8 cellular contexts compared by ENCODE assay signal in genomic region chr20:63497946-63498935, GRCh38. TPM values are rescaled to one million over a fixed set of nuclear protein-coding genes. Genes with fewer than 3 reads are reported as not detected.
DNase-seq lines count a peak whose midpoint lies in the region; ATAC-seq and TF ChIP-seq lines count a peak whose summit lies in the region.

No MANE protein-coding gene starts in this region.

- H4K20me1 ChIP-seq in GM23338 (replicated peaks; ENCODE audit: insufficient read depth), result no peaks in the 10 kb centered on the region

- DNase-seq in GM23338 (ENCODE audit: low spot score) (no peak), RPMI8226 (peak; percentile 44), glomerular visceral epithelial cell (ENCODE audit: extremely low spot score) (peak; percentile 47), psoas muscle (peak; percentile 82 to 94)
- no peak for DNase-seq in stimulated activated CD4-positive, alpha-beta T cell treated with anti-CD3 and anti-CD28 coated beads, Interleukin-2, amount 100 ng/mL, for 48 hours
- DNase-seq in stimulated activated CD4-positive, alpha-beta T cell treated with anti-CD3 and anti-CD28 coated beads, Interleukin-15, amount 100 ng/mL, for 24 hours, result no peak

- peak; percentile 10 for ATAC-seq in GM23338
- ATAC-seq in psoas muscle, result peak; percentile 58 to 67 (median 62)
- no peak for ATAC-seq in HG03045 (IDR thresholded peaks at IDR 0.05; ENCODE audit: unreplicated experiment)
- no peak for ATAC-seq in GM21723 (IDR thresholded peaks at IDR 0.05; ENCODE audit: unreplicated experiment)

- H3K36me3 Mint-ChIP-seq in GM23338 (ENCODE audit: low read depth), result no peaks in the 10 kb centered on the region

- no peaks in the 10 kb centered on the region for H3K79me2 ChIP-seq in GM23338 (replicated peaks; ENCODE audit: insufficient read depth)

- no peaks in the 10 kb centered on the region for H3K9me3 ChIP-seq in psoas muscle

- no peaks in the 10 kb centered on the region for H3F3A ChIP-seq in GM23338 (replicated peaks; ENCODE audit: low read depth)

- H3K27ac ChIP-seq in GM23338 (ENCODE audit: low read depth) (no peak overlapping the region), psoas muscle (peak overlapping the region; percentile 94)

- peaks cover 36% of the 10 kb centered on the region for H3K27me3 ChIP-seq in GM23338 (ENCODE audit: insufficient read depth)
- H3K27me3 ChIP-seq in psoas muscle (ENCODE audit: insufficient read depth in 3 of 3, low read length in 2 of 3), result peaks cover 0 to 2% (median 0%) of the 10 kb centered on the region in 3 donors

- 2 to 5% (median 3%) methylated on average over 17 to 59 of the region's 60 CpGs for WGBS in psoas muscle, 3 donors

- intact Hi-C loops in psoas muscle (cut with DNase I), result loop anchor here in 1 of 2 donors (2.0 kb wide), 1 partner anchor 23 kb away; the partner anchor contains the start of gene PPDPF

- peak overlapping the region; percentile 56 for H3K4me3 ChIP-seq in GM23338
- H3K4me3 ChIP-seq in psoas muscle, result peak overlapping the region; percentile 75

- no peak overlapping the region for H3K27ac Mint-ChIP-seq in GM23338

- peak overlapping the region; percentile 76 for H3K4me2 ChIP-seq in GM23338

- no peak overlapping the region for H2AFZ ChIP-seq in GM23338

- H3K4me1 Mint-ChIP-seq in GM23338, result peaks cover 5% of the 10 kb centered on the region; the same call in 2 of the 3 replicates

- peaks cover 28% of the 10 kb centered on the region for H3K27me3 Mint-ChIP-seq in GM23338 (ENCODE audit: insufficient read depth, low read depth, poor library complexity)

- peaks cover 20% of the 10 kb centered on the region for H3K4me1 ChIP-seq in GM23338 (ENCODE audit: insufficient read depth)
- H3K4me1 ChIP-seq in psoas muscle, result peaks cover 51% of the 10 kb centered on the region

- TF ChIP-seq CTCF in GM23338 (conservative IDR thresholded peaks at IDR 0.05; ENCODE audit: low read depth in 2 of 2) (no peak), psoas muscle (IDR thresholded peaks at IDR 0.05) (no peak)

- no peaks in the 10 kb centered on the region for H3K9me3 Mint-ChIP-seq in GM23338

- H3K4me3 Mint-ChIP-seq in GM23338, result peak overlapping the region; percentile 69

- H3K9me2 ChIP-seq in GM23338 (ENCODE audit: insufficient read depth), result no peaks in the 10 kb centered on the region

- H3K36me3 ChIP-seq in GM23338 (ENCODE audit: insufficient read depth), result no peaks in the 10 kb centered on the region
- H3K36me3 ChIP-seq in psoas muscle (ENCODE audit: insufficient read depth in 1 of 2, low read depth in 1 of 2), result peaks cover 0 to 37% of the 10 kb centered on the region in 2 donors

TF ChIP-seq in GM23338, 12 proteins besides CTCF, POLR2A, EP300 and RAD21 (continues in another document):
- no peak for TF ChIP-seq CREB1 (CRISPR knock-in tag; IDR thresholded peaks at IDR 0.05; ENCODE audit: low read depth)
- TF ChIP-seq EZH2phosphoT487 (IDR thresholded peaks at IDR 0.05; ENCODE audit: unreplicated experiment), result no peak
- TF ChIP-seq EZH2 (IDR thresholded peaks at IDR 0.05; ENCODE audit: low read depth, unreplicated experiment), result no peak
- TF ChIP-seq JUNB (IDR thresholded peaks at IDR 0.05; ENCODE audit: unreplicated experiment), result no peak
- TF ChIP-seq ZNF331 (CRISPR knock-in tag; IDR thresholded peaks at IDR 0.05; ENCODE audit: low read depth), result no peak
- TF ChIP-seq ETS1 (IDR thresholded peaks at IDR 0.05), result no peak
- no peak for TF ChIP-seq NANOG (IDR thresholded peaks at IDR 0.05; ENCODE audit: borderline replicate concordance)
- no peak for TF ChIP-seq ZNF462 (CRISPR knock-in tag; IDR thresholded peaks at IDR 0.05)
- no peak for TF ChIP-seq ZNF114 (CRISPR knock-in tag; IDR thresholded peaks at IDR 0.05)
- TF ChIP-seq POLR2AphosphoS5 (IDR thresholded peaks at IDR 0.05; ENCODE audit: low read depth), result no peak

RNA-seq across cellular contexts. Expression of gene EEF1A2, which starts 0.6 kb away (rescaled TPM):
- 37.1 TPM in 2 replicates for total RNA-seq in GM23338 (2014; rRNA removed; shearing (Covaris generic))
- polyA plus RNA-seq in GM23338 (2016; fragmentation: Nextera tagmentation; extraction: Ambion mirVana) (1.3 and 1.4 TPM in 2 replicates), psoas muscle (1,000 to 10,000 TPM in 2 of 3 donors, 100 to 1,000 TPM in 1; 952 to 1,898 (median 1,229) TPM)
- 1,000 to 10,000 TPM; 1,781 to 2,126 (median 2,004) TPM for total RNA-seq in psoas muscle

RNA-seq across cellular contexts. Expression of gene PPDPF, which starts 22.3 kb away (rescaled TPM):
- 117 and 141 TPM in 2 replicates for total RNA-seq in GM23338 (2014; rRNA removed; shearing (Covaris generic))
- polyA plus RNA-seq in GM23338 (2016; fragmentation: Nextera tagmentation; extraction: Ambion mirVana) (83.9 and 92.9 TPM in 2 replicates), psoas muscle (100 to 1,000 TPM; 134 to 158 (median 142) TPM)
- total RNA-seq in psoas muscle, result 100 to 1,000 TPM; 130 to 198 (median 155) TPM

RNA-seq across cellular contexts. Expression of gene KCNQ2, which starts 25.8 kb away (rescaled TPM):
- total RNA-seq in GM23338 (2014; rRNA removed; shearing (Covaris generic)), result 61.7 and 92.4 TPM in 2 replicates
- polyA plus RNA-seq in GM23338 (2016; fragmentation: Nextera tagmentation; extraction: Ambion mirVana) (67.9 and 68.5 TPM in 2 replicates), psoas muscle (under 1 TPM in 2 of 3 donors, not detected in 1; 0.01 to 0.03 TPM)
- total RNA-seq in psoas muscle, result 1 to 10 TPM in 1 of 4 donors, under 1 TPM in 3; 0.11 to 2.8 (median 0.28) TPM

RNA-seq across cellular contexts. Expression of gene PTK6, which starts 38.9 kb away (rescaled TPM):
- total RNA-seq in GM23338 (2014; rRNA removed; shearing (Covaris generic)), result 0.28 TPM in 1 of 2 replicates, not detected in the other
- polyA plus RNA-seq in GM23338 (2016; fragmentation: Nextera tagmentation; extraction: Ambion mirVana) (0.07 TPM in 1 of 2 replicates, not detected in the other), psoas muscle (under 1 TPM in 2 of 3 donors, not detected in 1; 0.04 TPM)
- under 1 TPM in 1 of 4 donors, not detected in 3; 0.06 TPM for total RNA-seq in psoas muscle

RNA-seq across cellular contexts. Expression of gene SRMS, which starts 49.3 kb away (rescaled TPM):
- total RNA-seq in GM23338 (2014; rRNA removed; shearing (Covaris generic)), result 0.50 and 0.59 TPM in 2 replicates
- polyA plus RNA-seq in GM23338 (2016; fragmentation: Nextera tagmentation; extraction: Ambion mirVana), result 0.23 TPM in 1 of 2 replicates, not detected in the other
- not detected for total RNA-seq in psoas muscle
- polyA plus RNA-seq in psoas muscle, result not detected

Comparison
In these comparisons a context has a peak if more than half of its experiments do, and no peak if none do; other contexts are left out.
1. ATAC-seq: peak in GM23338 (single experiment) and psoas muscle (4 of 4); none in HG03045 (single experiment) and GM21723 (single experiment).
2. DNase-seq: peak in RPMI8226 (single experiment), glomerular visceral epithelial cell (single experiment) and psoas muscle (2 of 2); none in GM23338 (single experiment), stimulated activated CD4-positive, alpha-beta T cell treated with anti-CD3 and anti-CD28 coated beads, Interleukin-2, amount 100 ng/mL, for 48 hours (0 of 2) and stimulated activated CD4-positive, alpha-beta T cell treated with anti-CD3 and anti-CD28 coated beads, Interleukin-15, amount 100 ng/mL, for 24 hours (single experiment).
3. RNA of gene EEF1A2, which starts 0.6 kb away (total RNA-seq): 1,781 to 2,126 TPM in psoas muscle; 37.1 TPM in GM23338; every median in the first group is over 10 times any median in the second.
4. RNA of gene KCNQ2, which starts 25.8 kb away (total RNA-seq): 61.7 to 92.4 TPM in GM23338; 0.11 to 2.8 TPM in psoas muscle; every median in the first group is over 10 times any median in the second.